8 cellular contexts compared by ENCODE assay signal in the genomic region with DNA sequence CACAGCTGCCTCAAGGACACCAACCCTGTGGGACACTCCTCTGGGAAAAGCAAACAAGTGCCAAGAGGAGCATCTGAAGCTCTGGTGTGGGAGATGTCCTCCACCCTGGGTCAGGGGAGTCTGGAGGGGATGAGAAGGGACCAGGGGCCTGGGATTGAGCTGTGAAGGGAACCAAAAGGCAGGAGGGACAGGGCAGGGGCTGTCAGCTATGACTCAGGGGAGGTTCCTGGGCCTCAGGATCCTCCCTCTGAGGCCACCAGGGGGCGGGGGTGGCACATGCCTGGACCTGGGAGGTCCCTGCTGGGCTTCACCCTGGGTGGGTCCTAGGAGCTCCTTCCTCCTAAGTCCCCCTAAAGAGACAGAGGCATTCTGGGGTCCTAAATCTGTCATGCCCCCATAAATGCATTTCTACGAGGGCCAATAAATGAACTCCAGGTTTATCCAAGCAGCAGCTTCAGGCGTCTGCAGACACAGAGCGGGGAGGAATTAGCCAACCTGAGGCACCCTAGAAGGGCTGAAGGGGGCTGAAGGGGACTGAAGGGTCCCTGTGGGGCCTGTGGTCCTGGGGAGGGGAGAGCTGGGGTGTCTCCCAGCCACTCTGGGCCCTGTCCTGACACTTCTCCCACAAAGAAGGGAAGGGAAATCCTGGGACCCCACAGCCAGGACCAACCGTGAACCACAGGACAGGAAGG.
A peak's percentile ranks its signal among the peaks of the same experiment; 100 is the strongest.
DNase-seq lines count a peak whose midpoint lies in the region; ATAC-seq and TF ChIP-seq lines count a peak whose summit lies in the region.

No MANE protein-coding gene starts in this region.

- TF ChIP-seq CTCF in RWPE2 (IDR thresholded peaks at IDR 0.05; ENCODE audit: poor library complexity, severe bottlenecking): peak; percentile 41

- H3K36me3 ChIP-seq in RWPE2 (ENCODE audit: low read depth): no peaks in the 10 kb centered on the region

- no peak for TF ChIP-seq POLR2A in erythroblast (IDR thresholded peaks at IDR 0.05; ENCODE audit: low read length)

- ATAC-seq in RWPE2 (ENCODE audit: low read depth): peak; percentile 53; the same call in 2 of the 3 replicates
- ATAC-seq in HG02884 (IDR thresholded peaks at IDR 0.05; ENCODE audit: unreplicated experiment): no peak
- ATAC-seq in HG02623 (IDR thresholded peaks at IDR 0.05; ENCODE audit: unreplicated experiment): no peak

- DNase-seq in activated T-cell treated with anti-CD3 and anti-CD28 coated beads for 1 hour (ENCODE audit: low read depth) (peak; percentile 23), activated T-cell treated with anti-CD3 and anti-CD28 coated beads for 4 hours (no peak), RWPE2 (ENCODE audit: low spot score) (no peak), erythroblast (lab: John Stamatoyannopoulos, UW) (peak; percentile 11 to 41), NCI-H1417 (lab: John Stamatoyannopoulos, UW) (no peak)
- peak; percentile 14 for DNase-seq in stimulated activated CD8-positive, alpha-beta memory T cell treated with anti-CD3 and anti-CD28 coated beads, Interleukin-12 subunit alpha, Interleukin-12 subunit beta, amount 100 ng/mL, for 1 hour (ENCODE audit: low read depth)

- H3K9me3 ChIP-seq in RWPE2 (ENCODE audit: severe bottlenecking): peaks cover 9% of the 10 kb centered on the region

- no peak overlapping the region for H3K4me3 ChIP-seq in RWPE2 (ENCODE audit: severe bottlenecking)

- H3K27ac ChIP-seq in RWPE2 (ENCODE audit: poor library complexity, severe bottlenecking): no peak overlapping the region

- H3K27me3 ChIP-seq in RWPE2 (ENCODE audit: insufficient read depth, poor library complexity, severe bottlenecking): peaks cover 20% of the 10 kb centered on the region

- no peaks in the 10 kb centered on the region for H3K4me1 ChIP-seq in RWPE2 (ENCODE audit: insufficient read depth, poor library complexity, severe bottlenecking)

Comparison
In these comparisons a context has a peak if more than half of its experiments do, and no peak if none do; other contexts are left out.
1. DNase-seq: peak in activated T-cell treated with anti-CD3 and anti-CD28 coated beads for 1 hour (single experiment), erythroblast (2 of 2) and stimulated activated CD8-positive, alpha-beta memory T cell treated with anti-CD3 and anti-CD28 coated beads, Interleukin-12 subunit alpha, Interleukin-12 subunit beta, amount 100 ng/mL, for 1 hour (single experiment); none in activated T-cell treated with anti-CD3 and anti-CD28 coated beads for 4 hours (single experiment), RWPE2 (single experiment) and NCI-H1417 (0 of 3).